In genomic region chr4:11701978-11702377, GRCh38 we compare ENCODE assay signal across 1 cellular context.
TF ChIP-seq lines count a peak whose summit lies in the region.

No MANE protein-coding gene starts in this region.

TF ChIP-seq in IMR-90, 13 proteins besides CTCF, POLR2A, EP300 and RAD21 (continued from another document):
- no peak for TF ChIP-seq ELK1 (IDR thresholded peaks at IDR 0.05; ENCODE audit: borderline replicate concordance, low read depth, low read length)
- no peak for TF ChIP-seq MXI1 (IDR thresholded peaks at IDR 0.05; ENCODE audit: borderline replicate concordance, low read depth, low read length)
- no peak for TF ChIP-seq MAZ (IDR thresholded peaks at IDR 0.05; ENCODE audit: borderline replicate concordance, low read depth, low read length)
- no peak for TF ChIP-seq SMC3 (IDR thresholded peaks at IDR 0.05; ENCODE audit: low read depth, low read length)
- no peak for TF ChIP-seq RFX5 (IDR thresholded peaks at IDR 0.05; ENCODE audit: low read depth, low read length)
- no peak for TF ChIP-seq CHD1 (IDR thresholded peaks at IDR 0.05; ENCODE audit: low read depth, low read length)
- TF ChIP-seq RCOR1 (IDR thresholded peaks at IDR 0.05; ENCODE audit: insufficient replicate concordance, low read length) = no peak
